ENCODE assay signal across 9 cellular contexts in the genomic region with DNA sequence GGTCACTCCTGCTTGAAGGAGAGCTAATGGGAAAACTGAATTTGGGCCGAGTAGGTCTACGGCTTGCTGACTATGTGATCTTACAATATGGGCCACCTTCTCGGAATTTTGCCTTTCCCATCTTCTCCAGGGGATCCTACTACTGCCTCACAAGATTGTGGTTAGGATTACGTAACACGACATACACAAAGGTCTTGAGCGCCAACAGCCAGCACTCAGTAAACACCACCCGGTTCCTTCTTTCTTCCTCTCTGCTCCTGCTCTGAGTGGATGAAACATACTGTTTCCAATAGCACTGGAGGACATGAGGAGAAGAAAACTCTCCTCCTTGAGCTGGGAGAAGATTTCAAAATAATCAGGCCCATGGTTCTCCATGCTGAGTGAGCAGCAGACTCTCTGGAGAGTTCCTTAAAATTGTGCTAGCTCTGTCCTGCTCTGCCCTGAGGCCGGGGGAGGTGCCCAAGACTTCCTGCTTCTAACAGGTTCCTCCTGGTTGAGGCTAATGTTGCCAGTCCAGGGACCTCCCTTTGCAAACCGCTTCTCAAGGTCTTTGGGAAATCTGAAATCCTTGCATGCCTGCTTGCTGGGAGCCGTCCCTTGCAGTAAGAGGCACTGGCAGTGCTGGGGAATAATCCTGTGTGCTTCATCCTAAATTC. TPM values are rescaled to one million over a fixed set of nuclear protein-coding genes. Genes with fewer than 3 reads are reported as not detected.
DNase-seq lines count a peak whose midpoint lies in the region; ATAC-seq and TF ChIP-seq lines count a peak whose summit lies in the region.
"Had no signal": no experiment of that assay in that cellular context is flagged by ENCODE, and none has a peak within 500 bp of the region (broad histone marks: within the 10 kb centered on the region; RNA-seq: fewer than 3 reads in every experiment).

No MANE protein-coding gene starts in this region.

- no peaks in the 10 kb centered on the region for H3K9me3 Mint-ChIP-seq in dendritic cell treated with granulocyte-macrophage colony-stimulating factor and Interleukin-4, amounts not matched to agents 40 ng/mL and 50 ng/mL, for 4 days
- H3K9me3 Mint-ChIP-seq in HFFc6: peaks cover 20% of the 10 kb centered on the region; the same call in 1 of the 2 replicates

- ATAC-seq in lung (ENCODE audit: insufficient read depth, low FRiP score) (peak; percentile 66), GM18505 (IDR thresholded peaks at IDR 0.05; ENCODE audit: unreplicated experiment) (no peak)

- no peak overlapping the region for H3K4me3 ChIP-seq in lung

- peaks cover 0 to 2% of the 10 kb centered on the region in 2 donors for H3K4me1 ChIP-seq in lung (ENCODE audit: control insufficient read depth in 2 of 2, insufficient read depth in 2 of 2, low read length in 2 of 2)

- H3K4me3 Mint-ChIP-seq in dendritic cell treated with granulocyte-macrophage colony-stimulating factor and Interleukin-4, amounts not matched to agents 40 ng/mL and 50 ng/mL, for 4 days: no peak overlapping the region
- no peak overlapping the region for H3K4me3 Mint-ChIP-seq in HFFc6

- peaks cover 61% of the 10 kb centered on the region for H3K36me3 Mint-ChIP-seq in dendritic cell treated with granulocyte-macrophage colony-stimulating factor and Interleukin-4, amounts not matched to agents 40 ng/mL and 50 ng/mL, for 4 days (ENCODE audit: low read depth)
- no peaks in the 10 kb centered on the region for H3K36me3 Mint-ChIP-seq in HFFc6 (ENCODE audit: low read depth)

- peak overlapping the region; percentile 81 for H3K27ac Mint-ChIP-seq in dendritic cell treated with granulocyte-macrophage colony-stimulating factor and Interleukin-4, amounts not matched to agents 40 ng/mL and 50 ng/mL, for 4 days
- no peak overlapping the region for H3K27ac Mint-ChIP-seq in HFFc6

- no peak for TF ChIP-seq POLR2A in GM18505 (IDR thresholded peaks at IDR 0.05; ENCODE audit: borderline replicate concordance, extremely low read depth, insufficient read depth, insufficient read length)

- WGBS in lung, 2 donors: 26 to 45% methylated on average over 10 of the region's 10 CpGs

- H3K27ac ChIP-seq in 22Rv1 (peak overlapping the region; percentile 63), lung (ENCODE audit: low read depth in 1 of 2, low read length in 1 of 2) (no peak overlapping the region)

- H3K36me3 ChIP-seq in lung (ENCODE audit: control insufficient read depth in 2 of 2, insufficient read depth in 2 of 2, low read length in 2 of 2): peaks cover 4% of the 10 kb centered on the region in 2 donors

- H3K27me3 ChIP-seq in lung (ENCODE audit: control insufficient read depth, insufficient read depth): no peaks in the 10 kb centered on the region

- peaks cover 47% of the 10 kb centered on the region for H3K4me1 Mint-ChIP-seq in dendritic cell treated with granulocyte-macrophage colony-stimulating factor and Interleukin-4, amounts not matched to agents 40 ng/mL and 50 ng/mL, for 4 days (ENCODE audit: low read depth)
- H3K4me1 Mint-ChIP-seq in HFFc6 (ENCODE audit: low read depth): no peaks in the 10 kb centered on the region

- DNase-seq in NOMO-1 (lab: John Stamatoyannopoulos, UW; ENCODE audit: unreplicated experiment in 2 of 2): peak; percentile 66 to 75
- DNase-seq in lung (ENCODE audit: low spot score): peak; percentile 61
- DNase-seq in NCI-H2196 (lab: John Stamatoyannopoulos, UW; ENCODE audit: unreplicated experiment): no peak
- no peak for DNase-seq in NCI-H2227 (lab: John Stamatoyannopoulos, UW; ENCODE audit: unreplicated experiment)
- no peak for DNase-seq in HFFc6
- DNase-seq: activated gamma-delta T cell treated with Interleukin-2 at 50 U/mL for 16 hours had no signal

- H3K9me3 ChIP-seq in lung (ENCODE audit: control insufficient read depth in 2 of 2, insufficient read depth in 1 of 2, low read length in 1 of 2): no peaks in the 10 kb centered on the region

- no peaks in the 10 kb centered on the region for H3K27me3 Mint-ChIP-seq in dendritic cell treated with granulocyte-macrophage colony-stimulating factor and Interleukin-4, amounts not matched to agents 40 ng/mL and 50 ng/mL, for 4 days
- H3K27me3 Mint-ChIP-seq in HFFc6 (ENCODE audit: insufficient read depth): peaks cover 13% of the 10 kb centered on the region

- no peak for TF ChIP-seq CTCF in 22Rv1 (IDR thresholded peaks at IDR 0.05)
- no peak for TF ChIP-seq CTCF in lung (IDR thresholded peaks at IDR 0.05; ENCODE audit: control extremely low read depth, extremely low read depth)
- no peak for TF ChIP-seq CTCF in HFFc6 (IDR thresholded peaks at IDR 0.05)

- intact Hi-C loops in dendritic cell treated with granulocyte-macrophage colony-stimulating factor and Interleukin-4, amounts not matched to agents 40 ng/mL and 50 ng/mL, for 4 days (cut with micrococcal nuclease): loop anchor here (2.0 kb wide), 1 partner anchor 36 kb away; no protein-coding TSS in a partner anchor

RNA-seq across cellular contexts. Expression of a gene that starts 29.5 kb away (rescaled TPM):
- total RNA-seq in lung: 10 to 100 TPM; 22.7 to 39.9 TPM
- 10 to 100 TPM; 18.9 to 43.5 TPM for polyA plus RNA-seq in lung
- total RNA-seq in HFFc6 (2021; fragmentation: NEBNext Ultra II Directional; extraction: Animal tissue kit (Norgen Biotek cat#: 25700)): 1 to 10 TPM in 2 of 6 experiments, under 1 TPM in 4; 0.61 to 1.2 (median 0.85) TPM

RNA-seq across cellular contexts. Expression of a gene that starts 34.8 kb away (rescaled TPM):
- total RNA-seq in lung: 10 to 100 TPM in 1 of 2 donors, 1 to 10 TPM in 1; 5.9 to 12.8 TPM
- 10 to 100 TPM in 1 of 2 donors, 1 to 10 TPM in 1; 4.2 to 33.4 TPM for polyA plus RNA-seq in lung
- under 1 TPM in 5 of 6 experiments, not detected in 1; 0.11 to 0.61 (median 0.36) TPM for total RNA-seq in HFFc6 (2021; fragmentation: NEBNext Ultra II Directional; extraction: Animal tissue kit (Norgen Biotek cat#: 25700))

Comparison
In these comparisons a context has a peak if more than half of its experiments do, and no peak if none do; other contexts are left out.
1. DNase-seq: peak in NOMO-1 (2 of 2) and lung (single experiment); none in NCI-H2196 (single experiment), NCI-H2227 (single experiment) and HFFc6 (single experiment).
2. RNA of a gene that starts 29.5 kb away (total RNA-seq): 22.7 to 39.9 TPM in lung; 0.61 to 1.2 TPM in HFFc6; every median in the first group is over 10 times any median in the second.
3. RNA of a gene that starts 34.8 kb away (total RNA-seq): 5.9 to 12.8 TPM in lung; 0.11 to 0.61 TPM in HFFc6; every median in the first group is over 4 times any median in the second.